Comparison of ENCODE assay signal across 8 cellular contexts in the genomic region with DNA sequence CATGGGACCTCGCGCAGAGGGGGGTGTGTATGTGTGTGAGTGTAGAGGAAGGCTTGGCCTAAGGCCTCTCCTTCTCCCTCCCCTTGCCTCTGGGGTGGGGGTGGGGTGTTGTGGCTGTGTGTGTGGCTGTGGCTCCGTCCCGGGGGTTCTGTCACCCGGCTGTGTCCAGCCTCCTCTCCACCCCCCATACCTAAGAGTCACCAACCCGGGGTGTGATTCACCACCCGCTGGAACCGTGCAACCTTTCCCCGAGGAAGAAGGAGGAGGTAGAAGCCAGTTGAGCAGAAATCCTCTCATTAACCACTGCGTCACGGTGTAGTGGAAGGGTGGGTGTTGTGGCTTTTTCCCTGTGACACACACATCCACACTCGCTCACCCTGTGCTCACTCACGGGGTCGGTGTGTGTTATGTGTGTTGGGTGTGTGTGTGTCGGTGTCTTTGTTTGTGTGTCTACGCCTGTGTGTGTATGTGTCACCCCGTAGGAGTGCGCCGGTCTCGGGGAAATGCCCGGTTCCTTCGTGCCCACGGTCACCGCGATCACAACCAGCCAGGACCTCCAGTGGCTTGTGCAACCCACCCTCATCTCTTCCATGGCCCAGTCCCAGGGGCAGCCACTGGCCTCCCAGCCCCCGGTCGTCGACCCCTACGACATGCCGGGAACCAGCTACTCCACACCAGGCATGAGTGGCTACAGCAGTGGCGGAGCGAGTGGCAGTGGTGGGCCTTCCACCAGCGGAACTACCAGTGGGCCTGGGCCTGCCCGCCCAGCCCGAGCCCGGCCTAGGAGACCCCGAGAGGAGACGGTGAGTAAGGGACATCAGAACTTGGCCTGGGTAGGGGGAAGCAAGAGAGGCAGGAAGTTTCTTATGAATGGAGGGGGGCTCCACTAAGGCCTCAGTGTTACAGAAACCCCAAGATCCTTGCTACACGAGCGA. TPM values are rescaled to one million over a fixed set of nuclear protein-coding genes. Genes with fewer than 3 reads are reported as not detected.
DNase-seq lines count a peak whose midpoint lies in the region; ATAC-seq and TF ChIP-seq lines count a peak whose summit lies in the region.

No MANE protein-coding gene starts in this region.

- H3K9me3 ChIP-seq in heart right ventricle = no peaks in the 10 kb centered on the region

- peak overlapping the region; percentile 89 for H3K27ac Mint-ChIP-seq in activated T-cell treated with anti-CD3 and anti-CD28 coated beads, Interleukin-2, amount 50 U/mL, for 72 hours

- no peaks in the 10 kb centered on the region for H3K36me3 ChIP-seq in heart right ventricle

- H3K4me3 ChIP-seq in heart right ventricle (peak overlapping the region; percentile 45 to 82 (median 74)), skin epidermis (peak overlapping the region; percentile 41 to 80 (median 62))

- H3K4me1 ChIP-seq in heart right ventricle = peaks cover 8 to 50% (median 38%) of the 10 kb centered on the region in 9 donors

- H3K27me3 ChIP-seq in heart right ventricle = peaks cover 0 to 43% (median 0%) of the 10 kb centered on the region in 7 donors

- ATAC-seq in heart right ventricle (peak in 1 of 8 donors; percentile 12), HG03520 (IDR thresholded peaks at IDR 0.05; ENCODE audit: unreplicated experiment) (no peak)
- peak in 1 of 2 donors; percentile 6 for ATAC-seq in activated T-cell treated with anti-CD3 and anti-CD28 coated beads, Interleukin-2, amount 50 U/mL, for 72 hours (replicated peaks in 1 of 2)

- peaks cover 28% of the 10 kb centered on the region for H3K27me3 Mint-ChIP-seq in activated T-cell treated with anti-CD3 and anti-CD28 coated beads, Interleukin-2, amount 50 U/mL, for 72 hours (ENCODE audit: low read depth)

- WGBS in heart right ventricle, 2 donors = 73% methylated on average over 40 of the region's 40 CpGs

- H3K4me3 Mint-ChIP-seq in activated T-cell treated with anti-CD3 and anti-CD28 coated beads, Interleukin-2, amount 50 U/mL, for 72 hours = peak overlapping the region; percentile 95 to 97

- H3K9me3 Mint-ChIP-seq in activated T-cell treated with anti-CD3 and anti-CD28 coated beads, Interleukin-2, amount 50 U/mL, for 72 hours = no peaks in the 10 kb centered on the region

- peaks cover 46% of the 10 kb centered on the region for H3K4me1 Mint-ChIP-seq in activated T-cell treated with anti-CD3 and anti-CD28 coated beads, Interleukin-2, amount 50 U/mL, for 72 hours (ENCODE audit: low read depth)

- DNase-seq in heart right ventricle (no peak), cardiac septum (ENCODE audit: low spot score) (no peak), germinal center (ENCODE audit: low spot score) (peak; percentile 39), NOMO-1 treated with DMSO at 0.1 percent for 48 hours (lab: John Stamatoyannopoulos, UW; ENCODE audit: unreplicated experiment) (no peak), H4 (ENCODE audit: low spot score) (no peak)
- peak; percentile 34 to 42 for DNase-seq in activated T-cell treated with anti-CD3 and anti-CD28 coated beads, Interleukin-2, amount 50 U/mL, for 72 hours

- H3K27ac ChIP-seq in heart right ventricle (peak overlapping the region in 8 of 10 donors; percentile 89 to 98 (median 96)), skin epidermis (peak overlapping the region in 20 of 21 experiments; percentile 48 to 100 (median 92))

- H3K36me3 Mint-ChIP-seq in activated T-cell treated with anti-CD3 and anti-CD28 coated beads, Interleukin-2, amount 50 U/mL, for 72 hours (ENCODE audit: insufficient read depth in 2 of 2) = peaks cover 1 to 3% of the 10 kb centered on the region in 2 donors

- no peak for TF ChIP-seq CTCF in heart right ventricle (IDR thresholded peaks at IDR 0.05)

- intact Hi-C loops in heart right ventricle (cut with DNase I) (loop anchor here in 1 of 10 donors (10.0 kb wide), 1 partner anchor 46 kb away; the partner anchor contains the start of gene ERCC1), cardiac septum (cut with DNase I) (no loop called here)

RNA-seq across cellular contexts. Expression of gene FOSB, which starts 2.6 kb away (rescaled TPM):
- total RNA-seq in heart right ventricle (10 to 100 TPM in 2 of 10 donors, 1 to 10 TPM in 7, under 1 TPM in 1; 0.39 to 54.5 (median 4.9) TPM), cardiac septum (0.94 TPM)
- polyA plus RNA-seq in heart right ventricle = 1 to 10 TPM; 2.1 to 5.5 TPM
- 10 to 100 TPM; 20.3 to 24.6 TPM for total RNA-seq in activated T-cell treated with anti-CD3 and anti-CD28 coated beads, Interleukin-2, amount 50 U/mL, for 72 hours
- total RNA-seq in H4 (2014; rRNA removed; shearing (Covaris generic)) = 1.2 TPM in 1 of 2 replicates, not detected in the other

RNA-seq across cellular contexts. Expression of gene RTN2, which starts 26.4 kb away (rescaled TPM):
- 10 to 100 TPM; 15.9 to 33.7 (median 21.8) TPM for total RNA-seq in heart right ventricle
- 10 to 100 TPM; 11.1 to 13.3 TPM for polyA plus RNA-seq in heart right ventricle
- 15.1 TPM for total RNA-seq in cardiac septum
- 1 to 10 TPM; 4.1 to 4.9 TPM for total RNA-seq in activated T-cell treated with anti-CD3 and anti-CD28 coated beads, Interleukin-2, amount 50 U/mL, for 72 hours
- 3.5 and 6.1 TPM in 2 replicates for total RNA-seq in H4 (2014; rRNA removed; shearing (Covaris generic))

RNA-seq across cellular contexts. Expression of gene PPM1N, which starts 27.8 kb away (rescaled TPM):
- total RNA-seq in heart right ventricle (1 to 10 TPM in 1 of 10 donors, under 1 TPM in 4, not detected in 5; 0.32 to 3.6 (median 0.57) TPM), cardiac septum (0.59 TPM)
- under 1 TPM; 0.51 to 0.68 TPM for polyA plus RNA-seq in heart right ventricle
- total RNA-seq in activated T-cell treated with anti-CD3 and anti-CD28 coated beads, Interleukin-2, amount 50 U/mL, for 72 hours = 1 to 10 TPM; 6.7 to 6.8 TPM
- 0.21 and 1.1 TPM in 2 replicates for total RNA-seq in H4 (2014; rRNA removed; shearing (Covaris generic))

RNA-seq across cellular contexts. Expression of gene VASP, which starts 36.9 kb away (rescaled TPM):
- total RNA-seq in heart right ventricle = 10 to 100 TPM; 24.9 to 78.6 (median 42.3) TPM
- 10 to 100 TPM; 62.3 to 70.0 TPM for polyA plus RNA-seq in heart right ventricle
- 60.4 TPM for total RNA-seq in cardiac septum
- 100 to 1,000 TPM; 120 to 133 TPM for total RNA-seq in activated T-cell treated with anti-CD3 and anti-CD28 coated beads, Interleukin-2, amount 50 U/mL, for 72 hours
- 29.1 and 43.5 TPM in 2 replicates for total RNA-seq in H4 (2014; rRNA removed; shearing (Covaris generic))

RNA-seq across cellular contexts. Expression of gene ERCC1, which starts 46.7 kb away (rescaled TPM):
- 100 to 1,000 TPM; 113 to 194 (median 136) TPM for total RNA-seq in heart right ventricle
- polyA plus RNA-seq in heart right ventricle = 100 to 1,000 TPM; 147 to 183 TPM
- total RNA-seq in cardiac septum = 89.0 TPM
- 10 to 100 TPM; 71.0 to 73.9 TPM for total RNA-seq in activated T-cell treated with anti-CD3 and anti-CD28 coated beads, Interleukin-2, amount 50 U/mL, for 72 hours
- total RNA-seq in H4 (2014; rRNA removed; shearing (Covaris generic)) = 49.3 and 84.0 TPM in 2 replicates

Comparison
In these comparisons a context has a peak if more than half of its experiments do, and no peak if none do; other contexts are left out.
1. DNase-seq: peak in activated T-cell treated with anti-CD3 and anti-CD28 coated beads, Interleukin-2, amount 50 U/mL, for 72 hours (2 of 2) and germinal center (single experiment); none in heart right ventricle (0 of 2), cardiac septum (single experiment), NOMO-1 treated with DMSO at 0.1 percent for 48 hours (single experiment) and H4 (single experiment).